ENCODE assay signal across 9 cellular contexts in genomic region chr6:18595774-18596528, GRCh38.
A peak's percentile ranks its signal among the peaks of the same experiment; 100 is the strongest.
DNase-seq lines count a peak whose midpoint lies in the region; ATAC-seq and TF ChIP-seq lines count a peak whose summit lies in the region.
"Had no signal": no experiment of that assay in that cellular context is flagged by ENCODE, and none has a peak within 500 bp of the region (broad histone marks: within the 10 kb centered on the region; RNA-seq: fewer than 3 reads in every experiment).

No MANE protein-coding gene starts in this region.

- H3K4me3 Mint-ChIP-seq in effector memory CD8-positive, alpha-beta T cell, result no peak overlapping the region
- no peak overlapping the region for H3K4me3 Mint-ChIP-seq in memory B cell
- H3K4me3 Mint-ChIP-seq: stimulated activated naive CD8-positive, alpha-beta T cell treated with anti-CD3 and anti-CD28 coated beads, Interleukin-15, Interleukin-2, amounts not matched to agents 100 ng/mL and 50 ng/mL, for 24 hours had no signal

- peak; percentile 69 for TF ChIP-seq CTCF in VCaP (conservative IDR thresholded peaks at IDR 0.05)

- peak; percentile 88 for ATAC-seq in GM18511 (IDR thresholded peaks at IDR 0.05; ENCODE audit: unreplicated experiment)
- ATAC-seq in HG02981 (IDR thresholded peaks at IDR 0.05; ENCODE audit: unreplicated experiment), result peak; percentile 90
- peak; percentile 51 for ATAC-seq in effector memory CD8-positive, alpha-beta T cell (replicated peaks)
- ATAC-seq in memory B cell (ENCODE audit: low read depth), result no peak

- H3K4me1 Mint-ChIP-seq in effector memory CD8-positive, alpha-beta T cell (ENCODE audit: low read depth in 2 of 2), result peaks cover 0 to 3% of the 10 kb centered on the region in 2 donors
- H3K4me1 Mint-ChIP-seq in memory B cell, result peaks cover 3% of the 10 kb centered on the region

- H3K27ac Mint-ChIP-seq in effector memory CD8-positive, alpha-beta T cell, result no peak overlapping the region
- no peak overlapping the region for H3K27ac Mint-ChIP-seq in memory B cell
- H3K27ac Mint-ChIP-seq: stimulated activated naive CD8-positive, alpha-beta T cell treated with anti-CD3 and anti-CD28 coated beads, Interleukin-15, Interleukin-2, amounts not matched to agents 100 ng/mL and 50 ng/mL, for 24 hours had no signal

- DNase-seq in Ammon's horn (ENCODE audit: low spot score) (peak; percentile 87), NCI-H2029 treated with DMSO at 0.1 percent for 48 hours (lab: John Stamatoyannopoulos, UW) (peak; percentile 70), memory B cell (ENCODE audit: low spot score in 2 of 2) (peak; percentile 37 to 44)
- DNase-seq in effector memory CD8-positive, alpha-beta T cell, result peak in 2 of 3 experiments; percentile 17 to 40
- DNase-seq in stimulated activated naive CD4-positive, alpha-beta T cell treated with Interleukin-2 at 50 U/mL for 16 hours (lab: John Stamatoyannopoulos, UW), result peak; percentile 6

- H3K9me3 Mint-ChIP-seq in effector memory CD8-positive, alpha-beta T cell, result no peaks in the 10 kb centered on the region
- no peaks in the 10 kb centered on the region for H3K9me3 Mint-ChIP-seq in memory B cell
- H3K9me3 Mint-ChIP-seq: stimulated activated naive CD8-positive, alpha-beta T cell treated with anti-CD3 and anti-CD28 coated beads, Interleukin-15, Interleukin-2, amounts not matched to agents 100 ng/mL and 50 ng/mL, for 24 hours had no signal

- peaks cover 15 to 17% of the 10 kb centered on the region in 2 donors for H3K27me3 Mint-ChIP-seq in effector memory CD8-positive, alpha-beta T cell
- peaks cover 3% of the 10 kb centered on the region for H3K27me3 Mint-ChIP-seq in memory B cell

- H3K27ac ChIP-seq in VCaP, result no peak overlapping the region

- no peaks in the 10 kb centered on the region for H3K36me3 Mint-ChIP-seq in effector memory CD8-positive, alpha-beta T cell (ENCODE audit: insufficient read depth)
- no peaks in the 10 kb centered on the region for H3K36me3 Mint-ChIP-seq in memory B cell

Comparison
In these comparisons a context has a peak if more than half of its experiments do, and no peak if none do; other contexts are left out.
1. DNase-seq: peak in every context shown above with its lines; median percentile 87 in Ammon's horn; 70 in NCI-H2029 treated with DMSO at 0.1 percent for 48 hours; 40 in memory B cell; 28 in effector memory CD8-positive, alpha-beta T cell; 6 in stimulated activated naive CD4-positive, alpha-beta T cell treated with Interleukin-2 at 50 U/mL for 16 hours.